ENCODE assay signal across 16 cellular contexts in genomic region chr2:165868211-165868610, GRCh38.
DNase-seq lines count a peak whose midpoint lies in the region; TF ChIP-seq lines count a peak whose summit lies in the region.
"Had no signal": no experiment of that assay in that cellular context is flagged by ENCODE, and none has a peak within 500 bp of the region (broad histone marks: within the 10 kb centered on the region; RNA-seq: fewer than 3 reads in every experiment).

No MANE protein-coding gene starts in this region.

- no peaks in the 10 kb centered on the region for H4K20me1 ChIP-seq in hepatocyte (ENCODE audit: insufficient read depth, poor library complexity, severe bottlenecking)

- H3K79me2 ChIP-seq in hepatocyte = no peaks in the 10 kb centered on the region

- no peak overlapping the region for H3K4me2 ChIP-seq in hepatocyte
- H3K4me2 ChIP-seq: KMS-11 had no signal

- H3K36me3 ChIP-seq in SK-N-MC (ENCODE audit: insufficient read depth, low read length) (peaks cover 8% of the 10 kb centered on the region), hepatocyte (replicated peaks; ENCODE audit: insufficient read depth, low read depth) (no peaks in the 10 kb centered on the region)

- H3K9ac ChIP-seq in SK-N-MC (ENCODE audit: insufficient read length) = no peak overlapping the region
- H3K9ac ChIP-seq: KMS-11 had no signal

- no peak for TF ChIP-seq CTCF in hepatocyte (IDR thresholded peaks at IDR 0.05; ENCODE audit: poor library complexity)

- H2AFZ ChIP-seq in hepatocyte = no peak overlapping the region

- no peaks in the 10 kb centered on the region for H3K9me2 ChIP-seq in hepatocyte (replicated peaks; ENCODE audit: insufficient read depth)

- no peaks in the 10 kb centered on the region for H3K27me3 ChIP-seq in hepatocyte
- H3K27me3 ChIP-seq: heart right ventricle, sigmoid colon had no signal

- peak; percentile 8 for DNase-seq in EH (ENCODE audit: low read depth)
- peak; percentile 16 for DNase-seq in NCI-H2029 treated with DMSO at 0.1 percent for 48 hours (lab: John Stamatoyannopoulos, UW)
- DNase-seq in SK-N-MC (ENCODE audit: low read depth, low spot score) = peak; percentile 35
- peak; percentile 24 for DNase-seq in hepatocyte (ENCODE audit: low spot score)
- DNase-seq in stimulated activated naive CD4-positive, alpha-beta T cell (lab: John Stamatoyannopoulos, UW) = no peak
- no peak for DNase-seq in globus pallidus (ENCODE audit: low spot score)
- DNase-seq in NCI-H526 treated with DMSO at 0.1 percent for 48 hours (lab: John Stamatoyannopoulos, UW) = no peak
- DNase-seq in activated gamma-delta T cell (lab: John Stamatoyannopoulos, UW) = no peak
- DNase-seq: activated CD8-positive, alpha-beta memory T cell treated with anti-CD3 and anti-CD28 coated beads for 24 hours; activated effector memory CD4-positive, alpha-beta T cell treated with anti-CD3 and anti-CD28 coated beads, Interleukin-2, amount 50 U/mL, for 16 hours; heart right ventricle; naive thymus-derived CD4-positive, alpha-beta T cell; SHP77 treated with DMSO at 0.1 percent for 48 hours; sigmoid colon; stimulated activated naive B cell treated with anti-CD40 and anti-IgM and Interleukin-4, amounts not matched to agents 10 μg/mL and 1 μg/mL and 100 μg/mL, for 72 hours had no signal

- no peaks in the 10 kb centered on the region for H3K4me1 ChIP-seq in hepatocyte (ENCODE audit: insufficient read depth)
- H3K4me1 ChIP-seq: heart right ventricle, sigmoid colon had no signal

- H3K4me3 ChIP-seq in SK-N-MC = peak overlapping the region; percentile 11; the same call in 1 of the 2 replicates
- H3K4me3 ChIP-seq in hepatocyte = no peak overlapping the region
- H3K4me3 ChIP-seq: heart right ventricle, sigmoid colon had no signal

- H3K9me3 ChIP-seq in SK-N-MC (ENCODE audit: low read depth, low read length) (no peaks in the 10 kb centered on the region), hepatocyte (ENCODE audit: low read depth) (no peaks in the 10 kb centered on the region)
- H3K9me3 ChIP-seq: sigmoid colon had no signal

- H3K27ac ChIP-seq in SK-N-MC (peak overlapping the region; percentile 37), hepatocyte (no peak overlapping the region)
- H3K27ac ChIP-seq: heart right ventricle, KMS-11, sigmoid colon had no signal

- WGBS in hepatocyte (ENCODE audit: low lambda C conversion rate, missing lambda C conversion rate) = 44% methylated on average over 4 of the region's 4 CpGs

Comparison
In these comparisons a context has a peak if more than half of its experiments do, and no peak if none do; other contexts are left out.
1. DNase-seq: peak in EH (single experiment), NCI-H2029 treated with DMSO at 0.1 percent for 48 hours (single experiment), SK-N-MC (single experiment) and hepatocyte (single experiment); none in stimulated activated naive CD4-positive, alpha-beta T cell (0 of 6), globus pallidus (single experiment), NCI-H526 treated with DMSO at 0.1 percent for 48 hours (single experiment) and activated gamma-delta T cell (single experiment).